Comparison of ENCODE assay signal across 19 cellular contexts in genomic region chr18:2704541-2704940, GRCh38. TPM values are rescaled to one million over a fixed set of nuclear protein-coding genes. Genes with fewer than 3 reads are reported as not detected.
DNase-seq lines count a peak whose midpoint lies in the region; ATAC-seq lines count a peak whose summit lies in the region.
"Had no signal": no experiment of that assay in that cellular context is flagged by ENCODE, and none has a peak within 500 bp of the region (broad histone marks: within the 10 kb centered on the region; RNA-seq: fewer than 3 reads in every experiment).

No MANE protein-coding gene starts in this region.

- H3K27me3 Mint-ChIP-seq in activated naive CD4-positive, alpha-beta T cell treated with anti-CD3 and anti-CD28 coated beads, Interleukin-2, amount 50 U/mL, for 24 hours: no peaks in the 10 kb centered on the region
- no peaks in the 10 kb centered on the region for H3K27me3 Mint-ChIP-seq in IgD-negative memory B cell
- H3K27me3 Mint-ChIP-seq in dendritic cell treated with granulocyte-macrophage colony-stimulating factor and Interleukin-4, amounts not matched to agents 40 ng/mL and 50 ng/mL, for 4 days: no peaks in the 10 kb centered on the region
- no peaks in the 10 kb centered on the region for H3K27me3 Mint-ChIP-seq in stimulated activated naive CD8-positive, alpha-beta T cell treated with anti-CD3 and anti-CD28 coated beads, Interleukin-15, amount 100 ng/mL, for 72 hours
- H3K27me3 Mint-ChIP-seq: progenitor cell of endocrine pancreas had no signal

- peaks cover 45% of the 10 kb centered on the region for H3K4me1 Mint-ChIP-seq in activated naive CD4-positive, alpha-beta T cell treated with anti-CD3 and anti-CD28 coated beads, Interleukin-2, amount 50 U/mL, for 24 hours
- H3K4me1 Mint-ChIP-seq in IgD-negative memory B cell: peaks cover 6 to 17% (median 9%) of the 10 kb centered on the region in 3 donors
- H3K4me1 Mint-ChIP-seq in dendritic cell treated with granulocyte-macrophage colony-stimulating factor and Interleukin-4, amounts not matched to agents 40 ng/mL and 50 ng/mL, for 4 days (ENCODE audit: low read depth): peaks cover 11% of the 10 kb centered on the region
- peaks cover 37% of the 10 kb centered on the region for H3K4me1 Mint-ChIP-seq in stimulated activated naive CD8-positive, alpha-beta T cell treated with anti-CD3 and anti-CD28 coated beads, Interleukin-15, amount 100 ng/mL, for 72 hours

- H3K9me3 Mint-ChIP-seq in activated naive CD4-positive, alpha-beta T cell treated with anti-CD3 and anti-CD28 coated beads, Interleukin-2, amount 50 U/mL, for 24 hours: no peaks in the 10 kb centered on the region
- H3K9me3 Mint-ChIP-seq in IgD-negative memory B cell: no peaks in the 10 kb centered on the region
- no peaks in the 10 kb centered on the region for H3K9me3 Mint-ChIP-seq in dendritic cell treated with granulocyte-macrophage colony-stimulating factor and Interleukin-4, amounts not matched to agents 40 ng/mL and 50 ng/mL, for 4 days
- H3K9me3 Mint-ChIP-seq in stimulated activated naive CD8-positive, alpha-beta T cell treated with anti-CD3 and anti-CD28 coated beads, Interleukin-15, amount 100 ng/mL, for 72 hours: no peaks in the 10 kb centered on the region
- H3K9me3 Mint-ChIP-seq: CD14-positive monocyte had no signal

- ATAC-seq in stimulated activated naive CD8-positive, alpha-beta T cell treated with anti-CD3 and anti-CD28 coated beads, Interleukin-15, amount 100 ng/mL, for 72 hours: no peak
- ATAC-seq: left ventricle myocardium superior had no signal

- intact Hi-C loops in dendritic cell treated with granulocyte-macrophage colony-stimulating factor and Interleukin-4, amounts not matched to agents 40 ng/mL and 50 ng/mL, for 4 days (cut with micrococcal nuclease): no loop called here

- no peak for DNase-seq in activated naive CD4-positive, alpha-beta T cell (lab: John Stamatoyannopoulos, UW)
- DNase-seq in stimulated activated naive CD8-positive, alpha-beta T cell treated with anti-CD3 and anti-CD28 coated beads, Interleukin-15, amount 100 ng/mL, for 72 hours: no peak
- DNase-seq in amygdala (lab: John Stamatoyannopoulos, UW): no peak
- DNase-seq in GM19240 (ENCODE audit: insufficient read length, low spot score): no peak
- no peak for DNase-seq in NCI-H446 treated with DMSO at 0.1 percent for 48 hours (lab: John Stamatoyannopoulos, UW)
- DNase-seq: activated T-cell treated with anti-CD3 and anti-CD28 coated beads, Interleukin-2, amount 50 U/mL, for 1 hour; GDM1; left ventricle myocardium superior; NCI-H1417 treated with DMSO at 0.1 percent for 48 hours; NCI-H2107; NCI-H524; stimulated activated CD8-positive, alpha-beta memory T cell treated with anti-CD3 and anti-CD28 coated beads, Interleukin-4, amount 100 ng/mL, for 48 hours; T-helper 2 cell; uterus had no signal

- H3K36me3 Mint-ChIP-seq in activated naive CD4-positive, alpha-beta T cell treated with anti-CD3 and anti-CD28 coated beads, Interleukin-2, amount 50 U/mL, for 24 hours: peaks cover 36% of the 10 kb centered on the region
- H3K36me3 Mint-ChIP-seq in IgD-negative memory B cell: peaks cover 7% of the 10 kb centered on the region
- H3K36me3 Mint-ChIP-seq in dendritic cell treated with granulocyte-macrophage colony-stimulating factor and Interleukin-4, amounts not matched to agents 40 ng/mL and 50 ng/mL, for 4 days (ENCODE audit: low read depth): peaks cover 83% of the 10 kb centered on the region

- peak overlapping the region; percentile 90 for H3K27ac Mint-ChIP-seq in activated naive CD4-positive, alpha-beta T cell treated with anti-CD3 and anti-CD28 coated beads, Interleukin-2, amount 50 U/mL, for 24 hours
- peak overlapping the region; percentile 31 to 72 (median 33) for H3K27ac Mint-ChIP-seq in IgD-negative memory B cell
- peak overlapping the region; percentile 1 for H3K27ac Mint-ChIP-seq in dendritic cell treated with granulocyte-macrophage colony-stimulating factor and Interleukin-4, amounts not matched to agents 40 ng/mL and 50 ng/mL, for 4 days
- peak overlapping the region; percentile 0 to 4 for H3K27ac Mint-ChIP-seq in stimulated activated naive CD8-positive, alpha-beta T cell treated with anti-CD3 and anti-CD28 coated beads, Interleukin-15, amount 100 ng/mL, for 72 hours
- H3K27ac Mint-ChIP-seq: progenitor cell of endocrine pancreas had no signal

- no peak overlapping the region for H3K4me3 Mint-ChIP-seq in activated naive CD4-positive, alpha-beta T cell treated with anti-CD3 and anti-CD28 coated beads, Interleukin-2, amount 50 U/mL, for 24 hours
- peak overlapping the region in 1 of 4 donors; percentile 19 for H3K4me3 Mint-ChIP-seq in IgD-negative memory B cell
- H3K4me3 Mint-ChIP-seq in dendritic cell treated with granulocyte-macrophage colony-stimulating factor and Interleukin-4, amounts not matched to agents 40 ng/mL and 50 ng/mL, for 4 days: no peak overlapping the region
- H3K4me3 Mint-ChIP-seq in stimulated activated naive CD8-positive, alpha-beta T cell treated with anti-CD3 and anti-CD28 coated beads, Interleukin-15, amount 100 ng/mL, for 72 hours: no peak overlapping the region
- H3K4me3 Mint-ChIP-seq: CD14-positive monocyte had no signal

RNA-seq across cellular contexts. Expression of gene SMCHD1, which starts 49.0 kb away (rescaled TPM):
- polyA plus RNA-seq in IgD-negative memory B cell: 54.0 TPM

Comparison
In these comparisons a context has a peak if more than half of its experiments do, and no peak if none do; other contexts are left out.
1. H3K27ac Mint-ChIP-seq: peak in every context shown above with its lines; median percentile 90 in activated naive CD4-positive, alpha-beta T cell treated with anti-CD3 and anti-CD28 coated beads, Interleukin-2, amount 50 U/mL, for 24 hours; 33 in IgD-negative memory B cell; 2 in stimulated activated naive CD8-positive, alpha-beta T cell treated with anti-CD3 and anti-CD28 coated beads, Interleukin-15, amount 100 ng/mL, for 72 hours; 1 in dendritic cell treated with granulocyte-macrophage colony-stimulating factor and Interleukin-4, amounts not matched to agents 40 ng/mL and 50 ng/mL, for 4 days.